ENCODE assay signal across 27 cellular contexts in genomic region chr14:59534361-59534987, GRCh38. TPM values are rescaled to one million over a fixed set of nuclear protein-coding genes. Genes with fewer than 3 reads are reported as not detected.
DNase-seq lines count a peak whose midpoint lies in the region; ATAC-seq and TF ChIP-seq lines count a peak whose summit lies in the region.
"Had no signal": no experiment of that assay in that cellular context is flagged by ENCODE, and none has a peak within 500 bp of the region (broad histone marks: within the 10 kb centered on the region; RNA-seq: fewer than 3 reads in every experiment).

No MANE protein-coding gene starts in this region.

- H3K9me3 Mint-ChIP-seq in progenitor cell of endocrine pancreas (ENCODE audit: low read depth), result no peaks in the 10 kb centered on the region
- H3K9me3 Mint-ChIP-seq: activated naive CD8-positive, alpha-beta T cell treated with anti-CD3 and anti-CD28 coated beads, Interleukin-2, amount 10 ng/mL, durations not matched to agents 7 days and 5 days; central memory CD8-positive, alpha-beta T cell; stimulated activated memory B cell treated with anti-CD40 and anti-IgM and Interleukin-4, amounts not matched to agents 10 μg/mL and 1 μg/mL and 100 μg/mL, for 72 hours; T-helper 1 cell treated with Interleukin-12 subunit alpha and Interleukin-12 subunit beta and Interleukin-4 antibody, amounts not matched to agents 30 μg/mL and 1 μg/mL, for 36 hours had no signal

- no peaks in the 10 kb centered on the region for H3K4me1 Mint-ChIP-seq in progenitor cell of endocrine pancreas (ENCODE audit: low read depth)
- H3K4me1 Mint-ChIP-seq: activated naive CD8-positive, alpha-beta T cell treated with anti-CD3 and anti-CD28 coated beads, Interleukin-2, amount 10 ng/mL, durations not matched to agents 7 days and 5 days; central memory CD8-positive, alpha-beta T cell had no signal

- no peak for TF ChIP-seq CTCF in progenitor cell of endocrine pancreas (IDR thresholded peaks at IDR 0.05; ENCODE audit: unreplicated experiment)

- DNase-seq in EH (ENCODE audit: low read depth), result peak; percentile 13
- peak; percentile 14 for DNase-seq in NCI-H2107 (lab: John Stamatoyannopoulos, UW)
- peak; percentile 38 to 54 for DNase-seq in SHP77 (lab: John Stamatoyannopoulos, UW)
- DNase-seq in progenitor cell of endocrine pancreas (ENCODE audit: low spot score, unreplicated experiment), result no peak
- DNase-seq in ureter (ENCODE audit: low spot score), result no peak
- no peak for DNase-seq in NK-92 (lab: John Stamatoyannopoulos, UW; ENCODE audit: unreplicated experiment)
- DNase-seq: activated CD8-positive, alpha-beta T cell treated with anti-CD3 and anti-CD28 coated beads, Interleukin-2, amount 10 ng/mL, durations not matched to agents 7 days and 5 days; activated effector memory CD4-positive, alpha-beta T cell treated with Interleukin-2 at 50 U/mL for 16 hours; activated naive CD8-positive, alpha-beta T cell treated with anti-CD3 and anti-CD28 coated beads, Interleukin-2, amount 10 ng/mL, durations not matched to agents 7 days and 5 days; activated T-cell treated with anti-CD3 and anti-CD28 coated beads for 4 hours; C1 segment of cervical spinal cord; Caco-2; dorsolateral prefrontal cortex; kidney glomerular epithelial cell; NCI-H1694; NCI-H446; stimulated activated CD4-positive, alpha-beta T cell treated with anti-CD3 and anti-CD28 coated beads, Interleukin-2, amount 100 ng/mL, for 48 hours; uterus had no signal

- no peak for ATAC-seq in HG02973 (IDR thresholded peaks at IDR 0.05; ENCODE audit: unreplicated experiment)
- ATAC-seq: activated CD8-positive, alpha-beta T cell treated with anti-CD3 and anti-CD28 coated beads, Interleukin-2, amount 10 ng/mL, durations not matched to agents 7 days and 5 days; stimulated activated memory B cell treated with anti-CD40 and anti-IgM and Interleukin-4, amounts not matched to agents 10 μg/mL and 1 μg/mL and 100 μg/mL, for 72 hours had no signal

- H3K4me3 Mint-ChIP-seq in progenitor cell of endocrine pancreas (ENCODE audit: low read depth), result no peak overlapping the region
- H3K4me3 Mint-ChIP-seq: activated CD8-positive, alpha-beta T cell treated with anti-CD3 and anti-CD28 coated beads, Interleukin-2, amount 10 ng/mL, durations not matched to agents 7 days and 5 days; activated naive CD8-positive, alpha-beta T cell treated with anti-CD3 and anti-CD28 coated beads, Interleukin-2, amount 10 ng/mL, durations not matched to agents 7 days and 5 days; central memory CD8-positive, alpha-beta T cell; stimulated activated memory B cell treated with anti-CD40 and anti-IgM and Interleukin-4, amounts not matched to agents 10 μg/mL and 1 μg/mL and 100 μg/mL, for 72 hours; T-helper 1 cell treated with Interleukin-12 subunit alpha and Interleukin-12 subunit beta and Interleukin-4 antibody, amounts not matched to agents 30 μg/mL and 1 μg/mL, for 36 hours had no signal

- peaks cover 3% of the 10 kb centered on the region for H3K27me3 Mint-ChIP-seq in progenitor cell of endocrine pancreas

- no peaks in the 10 kb centered on the region for H3K36me3 Mint-ChIP-seq in progenitor cell of endocrine pancreas (ENCODE audit: insufficient read depth)
- H3K36me3 Mint-ChIP-seq: activated naive CD8-positive, alpha-beta T cell treated with anti-CD3 and anti-CD28 coated beads, Interleukin-2, amount 10 ng/mL, durations not matched to agents 7 days and 5 days; stimulated activated memory B cell treated with anti-CD40 and anti-IgM and Interleukin-4, amounts not matched to agents 10 μg/mL and 1 μg/mL and 100 μg/mL, for 72 hours had no signal

- H3K27ac Mint-ChIP-seq in progenitor cell of endocrine pancreas, result peak overlapping the region; percentile 30
- H3K27ac Mint-ChIP-seq: activated CD8-positive, alpha-beta T cell treated with anti-CD3 and anti-CD28 coated beads, Interleukin-2, amount 10 ng/mL, durations not matched to agents 7 days and 5 days; activated naive CD8-positive, alpha-beta T cell treated with anti-CD3 and anti-CD28 coated beads, Interleukin-2, amount 10 ng/mL, durations not matched to agents 7 days and 5 days; stimulated activated memory B cell treated with anti-CD40 and anti-IgM and Interleukin-4, amounts not matched to agents 10 μg/mL and 1 μg/mL and 100 μg/mL, for 72 hours; T-helper 1 cell treated with Interleukin-12 subunit alpha and Interleukin-12 subunit beta and Interleukin-4 antibody, amounts not matched to agents 30 μg/mL and 1 μg/mL, for 36 hours had no signal

RNA-seq across cellular contexts. Expression of gene CCDC175, which starts 42.1 kb away (rescaled TPM):
- 0.20 and 0.26 TPM in 2 replicates for total RNA-seq in progenitor cell of endocrine pancreas
- total RNA-seq in ureter, result not detected
- total RNA-seq: activated CD8-positive, alpha-beta T cell treated with anti-CD3 and anti-CD28 coated beads, Interleukin-2, amount 10 ng/mL, durations not matched to agents 7 days and 5 days; activated naive CD8-positive, alpha-beta T cell treated with anti-CD3 and anti-CD28 coated beads, Interleukin-2, amount 10 ng/mL, durations not matched to agents 7 days and 5 days; Caco-2; G401; lung microvascular endothelial cell; renal cortical epithelial cell; SK-MEL-5; suprapubic skin had no signal

RNA-seq across cellular contexts. Expression of gene JKAMP, which starts 50.2 kb away (rescaled TPM):
- total RNA-seq in progenitor cell of endocrine pancreas (55.2 and 56.2 TPM in 2 replicates), ureter (29.5 TPM)

RNA-seq across cellular contexts. Expression of gene L3HYPDH, which starts 50.3 kb away (rescaled TPM):
- 20.1 and 23.7 TPM in 2 replicates for total RNA-seq in progenitor cell of endocrine pancreas
- total RNA-seq in ureter, result 31.3 TPM

Comparison
In these comparisons a context has a peak if more than half of its experiments do, and no peak if none do; other contexts are left out.
1. DNase-seq: peak in EH (single experiment), NCI-H2107 (single experiment) and SHP77 (2 of 2); none in progenitor cell of endocrine pancreas (single experiment), ureter (single experiment) and NK-92 (single experiment).